ENCODE assay signal across 8 cellular contexts in genomic region chr10:102394079-102394800, GRCh38. TPM values are rescaled to one million over a fixed set of nuclear protein-coding genes. Genes with fewer than 3 reads are reported as not detected.
DNase-seq lines count a peak whose midpoint lies in the region; ATAC-seq and TF ChIP-seq lines count a peak whose summit lies in the region.

No MANE protein-coding gene starts in this region.

- peak overlapping the region; percentile 89 for H3K4me3 Mint-ChIP-seq in neural progenitor cell

- peak overlapping the region; percentile 43 for H3K27ac ChIP-seq in RWPE2 (ENCODE audit: poor library complexity, severe bottlenecking)
- no peak overlapping the region for H3K27ac ChIP-seq in neural progenitor cell
- peak overlapping the region; percentile 99 for H3K27ac ChIP-seq in stomach smooth muscle (ENCODE audit: low read length)

- H3K9me3 Mint-ChIP-seq in neural progenitor cell, result no peaks in the 10 kb centered on the region

- TF ChIP-seq CTCF in RWPE2 (IDR thresholded peaks at IDR 0.05; ENCODE audit: poor library complexity, severe bottlenecking), result peak; percentile 97
- no peak for TF ChIP-seq CTCF in fibroblast of villous mesenchyme (IDR thresholded peaks at IDR 0.05; ENCODE audit: insufficient read depth, low read depth, low read length)
- TF ChIP-seq CTCF in neural progenitor cell (IDR thresholded peaks at IDR 0.05), result peak; percentile 95

- peaks cover 3% of the 10 kb centered on the region for H4K20me1 ChIP-seq in neural progenitor cell (ENCODE audit: low read depth)

- H3K9me3 ChIP-seq in RWPE2 (ENCODE audit: severe bottlenecking) (no peaks in the 10 kb centered on the region), neural progenitor cell (ENCODE audit: low read depth) (no peaks in the 10 kb centered on the region), stomach smooth muscle (ENCODE audit: control insufficient read depth in 2 of 2, low read length in 2 of 2) (no peaks in the 10 kb centered on the region)

- peaks cover 26% of the 10 kb centered on the region for H3K27me3 Mint-ChIP-seq in neural progenitor cell (ENCODE audit: insufficient read depth, low read depth)

- H3K79me2 ChIP-seq in neural progenitor cell (ENCODE audit: low read depth), result no peaks in the 10 kb centered on the region

- H2AFZ ChIP-seq in neural progenitor cell (replicated peaks), result peak overlapping the region; percentile 71

- H3K4me2 ChIP-seq in neural progenitor cell, result peak overlapping the region; percentile 82

- H3K27me3 ChIP-seq in RWPE2 (ENCODE audit: insufficient read depth, poor library complexity, severe bottlenecking) (no peaks in the 10 kb centered on the region), neural progenitor cell (peaks cover 70% of the 10 kb centered on the region), stomach smooth muscle (ENCODE audit: control insufficient read depth in 1 of 2, insufficient read depth in 2 of 2, low read length in 2 of 2) (no peaks in the 10 kb centered on the region)

- H3K4me3 ChIP-seq in RWPE2 (ENCODE audit: severe bottlenecking) (peak overlapping the region; percentile 58), fibroblast of villous mesenchyme (ENCODE audit: low read depth, low read length) (peak overlapping the region; percentile 73), neural progenitor cell (peak overlapping the region; percentile 67), stomach smooth muscle (ENCODE audit: low read length in 2 of 2) (peak overlapping the region; percentile 94 to 99)

- peaks cover 30% of the 10 kb centered on the region for H3K4me1 Mint-ChIP-seq in neural progenitor cell

- H3K36me3 Mint-ChIP-seq in neural progenitor cell, result no peaks in the 10 kb centered on the region

- ATAC-seq in GM21367 (IDR thresholded peaks at IDR 0.05; ENCODE audit: unreplicated experiment) (peak; percentile 77), RWPE2 (ENCODE audit: low read depth) (peak; percentile 81)

- H3K4me1 ChIP-seq in RWPE2 (ENCODE audit: insufficient read depth, poor library complexity, severe bottlenecking), result no peaks in the 10 kb centered on the region
- peaks cover 8% of the 10 kb centered on the region for H3K4me1 ChIP-seq in neural progenitor cell
- peaks cover 50% of the 10 kb centered on the region for H3K4me1 ChIP-seq in stomach smooth muscle (ENCODE audit: control insufficient read depth, insufficient read depth, low read length)

- H3K36me3 ChIP-seq in RWPE2 (ENCODE audit: low read depth) (peaks cover 14% of the 10 kb centered on the region), neural progenitor cell (no peaks in the 10 kb centered on the region), stomach smooth muscle (ENCODE audit: control insufficient read depth in 2 of 2, insufficient read depth in 2 of 2, low read length in 2 of 2) (peaks cover 11 to 14% of the 10 kb centered on the region in 2 donors)

- no peak overlapping the region for H3K27ac Mint-ChIP-seq in neural progenitor cell

- H3K9ac ChIP-seq in neural progenitor cell (no peak overlapping the region), stomach smooth muscle (ENCODE audit: low read length in 2 of 2) (peak overlapping the region; percentile 88 to 89)

- H3F3A ChIP-seq in neural progenitor cell (ENCODE audit: low read depth), result peaks cover 19% of the 10 kb centered on the region

- DNase-seq in DMS153 (lab: John Stamatoyannopoulos, UW) (peak; percentile 72), HT1080 (ENCODE audit: low read depth) (peak; percentile 89), RWPE2 (ENCODE audit: low spot score) (peak; percentile 95), fibroblast of villous mesenchyme (ENCODE audit: low read depth) (peak; percentile 96), neural progenitor cell (ENCODE audit: low spot score) (peak; percentile 95)
- DNase-seq in activated effector memory CD4-positive, alpha-beta T cell treated with anti-CD3 and anti-CD28 coated beads, Interleukin-2, amount 50 U/mL, for 16 hours, result peak; percentile 100

RNA-seq across cellular contexts. Expression of gene NFKB2, which starts 1.3 kb away (rescaled TPM):
- total RNA-seq in HT1080 (2014; rRNA removed; shearing (Covaris generic)), result 17.3 and 18.5 TPM in 2 replicates
- polyA plus RNA-seq in HT1080 (2015; cell fraction: cytosol; rRNA removed), result 17.7 and 20.6 TPM in 2 replicates
- polyA plus RNA-seq in HT1080 (2015; cell fraction: nucleus; rRNA removed), result 71.8 and 75.9 TPM in 2 replicates
- total RNA-seq in fibroblast of villous mesenchyme (16.8 and 37.6 TPM in 2 replicates), neural progenitor cell (ENCODE audit: low replicate concordance) (4.0 and 14.9 TPM in 2 replicates)

RNA-seq across cellular contexts. Expression of gene PSD, which starts 24.3 kb away (rescaled TPM):
- total RNA-seq in HT1080 (2014; rRNA removed; shearing (Covaris generic)), result 1.3 TPM in 1 of 2 replicates, not detected in the other
- 0.03 TPM in 1 of 2 replicates, not detected in the other for polyA plus RNA-seq in HT1080 (2015; cell fraction: cytosol; rRNA removed)
- polyA plus RNA-seq in HT1080 (2015; cell fraction: nucleus; rRNA removed), result 0.19 and 0.57 TPM in 2 replicates
- 1.6 and 2.2 TPM in 2 replicates for total RNA-seq in fibroblast of villous mesenchyme
- total RNA-seq in neural progenitor cell (ENCODE audit: low replicate concordance), result 0.09 and 2.8 TPM in 2 replicates

RNA-seq across cellular contexts. Expression of gene FBXL15, which starts 26.4 kb away (rescaled TPM):
- total RNA-seq in HT1080 (2014; rRNA removed; shearing (Covaris generic)), result 11.8 and 17.6 TPM in 2 replicates
- 11.6 and 17.0 TPM in 2 replicates for polyA plus RNA-seq in HT1080 (2015; cell fraction: cytosol; rRNA removed)
- polyA plus RNA-seq in HT1080 (2015; cell fraction: nucleus; rRNA removed), result 12.5 and 17.3 TPM in 2 replicates
- 4.3 and 8.4 TPM in 2 replicates for total RNA-seq in fibroblast of villous mesenchyme
- 4.4 and 12.2 TPM in 2 replicates for total RNA-seq in neural progenitor cell (ENCODE audit: low replicate concordance)

RNA-seq across cellular contexts. Expression of gene CUEDC2, which starts 38.1 kb away (rescaled TPM):
- total RNA-seq in HT1080 (2014; rRNA removed; shearing (Covaris generic)), result 38.1 and 44.2 TPM in 2 replicates
- polyA plus RNA-seq in HT1080 (2015; cell fraction: cytosol; rRNA removed), result 67.6 and 72.0 TPM in 2 replicates
- 59.2 and 59.7 TPM in 2 replicates for polyA plus RNA-seq in HT1080 (2015; cell fraction: nucleus; rRNA removed)
- total RNA-seq in fibroblast of villous mesenchyme (51.0 and 54.8 TPM in 2 replicates), neural progenitor cell (ENCODE audit: low replicate concordance) (64.0 and 97.4 TPM in 2 replicates)

RNA-seq across cellular contexts. Expression of gene C10orf95, which starts 57.1 kb away (rescaled TPM):
- 0.37 TPM in 1 of 2 replicates, not detected in the other for total RNA-seq in HT1080 (2014; rRNA removed; shearing (Covaris generic))
- polyA plus RNA-seq in HT1080 (2015; cell fraction: cytosol; rRNA removed), result 0.35 TPM in 1 of 2 replicates, not detected in the other
- polyA plus RNA-seq in HT1080 (2015; cell fraction: nucleus; rRNA removed), result not detected in 2 replicates
- total RNA-seq in fibroblast of villous mesenchyme (not detected in 2 replicates), neural progenitor cell (ENCODE audit: low replicate concordance) (not detected in 2 replicates)
